In genomic region chr17:81808778-81809555, GRCh38 we compare ENCODE assay signal across 19 cellular contexts. TPM values are rescaled to one million over a fixed set of nuclear protein-coding genes. Genes with fewer than 3 reads are reported as not detected.
DNase-seq lines count a peak whose midpoint lies in the region; ATAC-seq and TF ChIP-seq lines count a peak whose summit lies in the region.
"Had no signal": no experiment of that assay in that cellular context is flagged by ENCODE, and none has a peak within 500 bp of the region (broad histone marks: within the 10 kb centered on the region; RNA-seq: fewer than 3 reads in every experiment).

No MANE protein-coding gene starts in this region.

- TF ChIP-seq RAD21 in SK-N-SH (IDR thresholded peaks at IDR 0.05; ENCODE audit: low read length), result no peak

- no peak overlapping the region for H3K27ac ChIP-seq in SK-N-SH (ENCODE audit: low read depth in 2 of 2, low read length in 1 of 2)
- H3K27ac ChIP-seq: PC-9, stomach, vagina had no signal

- no peak overlapping the region for H3K4me2 ChIP-seq in SK-N-SH
- H3K4me2 ChIP-seq: PC-9 had no signal

- CTCF ChIA-PET in SK-N-SH (lab: Yijun Ruan, JAX), result interaction anchor here (1.0 to 7.3 kb wide), 10 partner anchors 9 to 94 kb away, joined by 3 to 60 read pairs (median 5); partner anchors contain the start of gene MCRIP1

- TF ChIP-seq EP300 in SK-N-SH (IDR thresholded peaks at IDR 0.05; ENCODE audit: borderline replicate concordance in 1 of 2, low read depth in 1 of 2, low read length in 1 of 2), result no peak

- ATAC-seq in GM21390 (IDR thresholded peaks at IDR 0.05; ENCODE audit: unreplicated experiment) (no peak), GM19035 (IDR thresholded peaks at IDR 0.05; ENCODE audit: unreplicated experiment) (no peak)
- ATAC-seq: activated T-cell treated with anti-CD3 and anti-CD28 coated beads, Interleukin-2, amount 50 U/mL, for 4 hours had no signal

- H3K9ac ChIP-seq in SK-N-SH, result no peak overlapping the region

- POLR2A ChIA-PET in SK-N-SH (lab: Yijun Ruan, JAX), result interaction anchor here (0.6 kb wide), 1 partner anchor 569 kb away, joined by 4 read pairs; no protein-coding TSS in a partner anchor

- DNase-seq in NCI-H146 (lab: John Stamatoyannopoulos, UW) (peak; percentile 30), NCI-H146 treated with DMSO at 0.1 percent for 48 hours (lab: John Stamatoyannopoulos, UW; ENCODE audit: unreplicated experiment) (no peak), HCEC 1CT (peak; percentile 4), SK-N-SH (peak; percentile 77), kidney epithelial cell (ENCODE audit: low read depth) (no peak), DMS153 (lab: John Stamatoyannopoulos, UW) (no peak)
- DNase-seq: activated T-cell treated with anti-CD3 and anti-CD28 coated beads, Interleukin-2, amount 50 U/mL, for 4 hours; amygdala; CD8-positive, alpha-beta memory T cell; HFFc6; PC-9; small intestine; stomach had no signal

- peaks cover 70% of the 10 kb centered on the region for H3K27me3 ChIP-seq in SK-N-SH (ENCODE audit: insufficient read depth)
- H3K27me3 ChIP-seq in kidney epithelial cell (ENCODE audit: control insufficient read depth, insufficient read depth, low read length), result peaks cover 72% of the 10 kb centered on the region

- TF ChIP-seq CTCF in SK-N-SH (IDR thresholded peaks at IDR 0.05) (peak; percentile 37), kidney epithelial cell (IDR thresholded peaks at IDR 0.05; ENCODE audit: insufficient read depth, low read length, poor library complexity, severe bottlenecking) (peak; percentile 22)

- H3K79me2 ChIP-seq in SK-N-SH (ENCODE audit: insufficient read depth), result no peaks in the 10 kb centered on the region

- no peak overlapping the region for H3K4me3 ChIP-seq in SK-N-SH (ENCODE audit: low read depth in 2 of 2, low read length in 1 of 2)
- H3K4me3 ChIP-seq in kidney epithelial cell (ENCODE audit: low read depth, low read length), result no peak overlapping the region
- H3K4me3 ChIP-seq: PC-9, stomach, vagina had no signal

- H4K20me1 ChIP-seq in SK-N-SH (ENCODE audit: insufficient read depth), result no peaks in the 10 kb centered on the region

- H3K9me3 ChIP-seq in SK-N-SH, result no peaks in the 10 kb centered on the region
- H3K9me3 ChIP-seq: stomach, vagina had no signal

- no peak overlapping the region for H2AFZ ChIP-seq in SK-N-SH (ENCODE audit: low read depth)
- H2AFZ ChIP-seq: PC-9 had no signal

- 22% methylated on average over 13 of the region's 20 CpGs for WGBS in SK-N-SH (ENCODE audit: low lambda C conversion rate)

- no peaks in the 10 kb centered on the region for H3K9me2 ChIP-seq in SK-N-SH

- peaks cover 0 to 35% of the 10 kb centered on the region in 2 experiments; a peak in 1 of 4 replicates for H3K4me1 ChIP-seq in SK-N-SH (ENCODE audit: control insufficient read depth in 1 of 2, insufficient read depth in 2 of 2, low read depth in 1 of 2, low read length in 1 of 2)
- H3K4me1 ChIP-seq: vagina had no signal

- no peaks in the 10 kb centered on the region for H3F3A ChIP-seq in SK-N-SH (replicated peaks; ENCODE audit: insufficient read depth)

- H3K36me3 ChIP-seq in SK-N-SH (replicated peaks in 1 of 2; ENCODE audit: control insufficient read depth in 1 of 2, insufficient read depth in 2 of 2, low read length in 1 of 2), result no peaks in the 10 kb centered on the region
- H3K36me3 ChIP-seq in kidney epithelial cell (ENCODE audit: control insufficient read depth, insufficient read depth, low read length), result no peaks in the 10 kb centered on the region
- H3K36me3 ChIP-seq: stomach, vagina had no signal

TF ChIP-seq in SK-N-SH, 30 proteins besides CTCF, POLR2A, EP300 and RAD21:
- TF ChIP-seq FOXJ3 (CRISPR knock-in tag; IDR thresholded peaks at IDR 0.05) (no peak), TEAD4 (IDR thresholded peaks at IDR 0.05; ENCODE audit: borderline replicate concordance, insufficient read depth) (no peak)

RNA-seq across cellular contexts. Expression of gene GCGR, which starts 5.0 kb away (rescaled TPM):
- polyA plus RNA-seq in SK-N-SH (2012; rRNA removed), result not detected in 2 replicates
- polyA plus RNA-seq in SK-N-SH (2012; cell fraction: cytosol; rRNA removed), result not detected in 2 replicates
- 0.02 and 0.15 TPM in 2 replicates for polyA plus RNA-seq in SK-N-SH (2012; cell fraction: nucleus; rRNA removed)
- total RNA-seq in kidney epithelial cell, result not detected in 2 replicates
- total RNA-seq: activated T-cell treated with anti-CD3 and anti-CD28 coated beads, Interleukin-2, amount 50 U/mL, for 4 hours; CD8-positive, alpha-beta memory T cell; epithelial cell of proximal tubule; HFFc6; PC-9; vagina had no signal
- polyA plus RNA-seq: CD8-positive, alpha-beta memory T cell had no signal

RNA-seq across cellular contexts. Expression of gene MCRIP1, which starts 24.1 kb away (rescaled TPM):
- 120 and 156 TPM in 2 replicates for polyA plus RNA-seq in SK-N-SH (2012; rRNA removed)
- 65.6 and 105 TPM in 2 replicates for polyA plus RNA-seq in SK-N-SH (2012; cell fraction: cytosol; rRNA removed)
- 167 and 258 TPM in 2 replicates for polyA plus RNA-seq in SK-N-SH (2012; cell fraction: nucleus; rRNA removed)
- 131 and 137 TPM in 2 replicates for total RNA-seq in kidney epithelial cell

RNA-seq across cellular contexts. Expression of gene PPP1R27, which starts 25.9 kb away (rescaled TPM):
- polyA plus RNA-seq in SK-N-SH (2012; rRNA removed), result 0.07 and 0.16 TPM in 2 replicates
- polyA plus RNA-seq in SK-N-SH (2012; cell fraction: cytosol; rRNA removed), result 0.01 TPM in 1 of 2 replicates, not detected in the other
- 0.19 and 0.23 TPM in 2 replicates for polyA plus RNA-seq in SK-N-SH (2012; cell fraction: nucleus; rRNA removed)
- total RNA-seq in kidney epithelial cell, result 0.38 TPM in 1 of 2 replicates, not detected in the other
- total RNA-seq: activated T-cell treated with anti-CD3 and anti-CD28 coated beads, Interleukin-2, amount 50 U/mL, for 4 hours; CD8-positive, alpha-beta memory T cell; HFFc6; mesothelial cell of epicardium; osteoblast; PC-9; stomach; vagina had no signal
- polyA plus RNA-seq: CD8-positive, alpha-beta memory T cell had no signal

RNA-seq across cellular contexts. Expression of gene P4HB, which starts 51.4 kb away (rescaled TPM):
- polyA plus RNA-seq in SK-N-SH (2012; rRNA removed), result 112 and 165 TPM in 2 replicates
- 240 and 314 TPM in 2 replicates for polyA plus RNA-seq in SK-N-SH (2012; cell fraction: cytosol; rRNA removed)
- polyA plus RNA-seq in SK-N-SH (2012; cell fraction: nucleus; rRNA removed), result 212 and 321 TPM in 2 replicates
- total RNA-seq in kidney epithelial cell, result 870 and 1,165 TPM in 2 replicates

Comparison
In these comparisons a context has a peak if more than half of its experiments do, and no peak if none do; other contexts are left out.
1. DNase-seq: peak in NCI-H146 (single experiment), HCEC 1CT (single experiment) and SK-N-SH (single experiment); none in NCI-H146 treated with DMSO at 0.1 percent for 48 hours (single experiment), kidney epithelial cell (single experiment) and DMS153 (single experiment).